In genomic region chr20:50478162-50479036, GRCh38 we compare ENCODE assay signal across 1 cellular context.
TF ChIP-seq lines count a peak whose summit lies in the region.

No MANE protein-coding gene starts in this region.

TF ChIP-seq in K562, 482 proteins besides CTCF, POLR2A, EP300 and RAD21 (continued from another document):
- TF ChIP-seq, protein P1, sequence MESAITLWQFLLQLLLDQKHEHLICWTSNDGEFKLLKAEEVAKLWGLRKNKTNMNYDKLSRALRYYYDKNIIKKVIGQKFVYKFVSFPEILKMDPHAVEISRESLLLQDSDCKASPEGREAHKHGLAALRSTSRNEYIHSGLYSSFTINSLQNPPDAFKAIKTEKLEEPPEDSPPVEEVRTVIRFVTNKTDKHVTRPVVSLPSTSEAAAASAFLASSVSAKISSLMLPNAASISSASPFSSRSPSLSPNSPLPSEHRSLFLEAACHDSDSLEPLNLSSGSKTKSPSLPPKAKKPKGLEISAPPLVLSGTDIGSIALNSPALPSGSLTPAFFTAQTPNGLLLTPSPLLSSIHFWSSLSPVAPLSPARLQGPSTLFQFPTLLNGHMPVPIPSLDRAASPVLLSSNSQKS (CRISPR knock-in tag; IDR thresholded peaks at IDR 0.05) = no peak
- TF ChIP-seq, protein P2, sequence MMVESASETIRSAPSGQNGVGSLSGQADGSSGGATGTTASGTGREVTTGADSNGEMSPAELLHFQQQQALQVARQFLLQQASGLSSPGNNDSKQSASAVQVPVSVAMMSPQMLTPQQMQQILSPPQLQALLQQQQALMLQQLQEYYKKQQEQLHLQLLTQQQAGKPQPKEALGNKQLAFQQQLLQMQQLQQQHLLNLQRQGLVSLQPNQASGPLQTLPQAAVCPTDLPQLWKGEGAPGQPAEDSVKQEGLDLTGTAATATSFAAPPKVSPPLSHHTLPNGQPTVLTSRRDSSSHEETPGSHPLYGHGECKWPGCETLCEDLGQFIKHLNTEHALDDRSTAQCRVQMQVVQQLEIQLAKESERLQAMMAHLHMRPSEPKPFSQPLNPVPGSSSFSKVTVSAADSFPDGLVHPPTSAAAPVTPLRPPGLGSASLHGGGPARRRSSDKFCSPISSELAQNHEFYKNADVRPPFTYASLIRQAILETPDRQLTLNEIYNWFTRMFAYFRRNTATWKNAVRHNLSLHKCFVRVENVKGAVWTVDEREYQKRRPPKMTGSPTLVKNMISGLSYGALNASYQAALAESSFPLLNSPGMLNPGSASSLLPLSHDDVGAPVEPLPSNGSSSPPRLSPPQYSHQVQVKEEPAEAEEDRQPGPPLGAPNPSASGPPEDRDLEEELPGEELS (CRISPR knock-in tag; IDR thresholded peaks at IDR 0.05; ENCODE audit: borderline replicate concordance) = peak; percentile 95
- TF ChIP-seq ZNF165 (CRISPR knock-in tag; IDR thresholded peaks at IDR 0.05; ENCODE audit: borderline replicate concordance) = no peak
TF ChIP-seq in K562: peak in this region for 125.
